In genomic region chr3:50591196-50591741, GRCh38 we compare ENCODE assay signal across 9 cellular contexts. TPM values are rescaled to one million over a fixed set of nuclear protein-coding genes. Genes with fewer than 3 reads are reported as not detected.
DNase-seq lines count a peak whose midpoint lies in the region; ATAC-seq and TF ChIP-seq lines count a peak whose summit lies in the region.
"Had no signal": no experiment of that assay in that cellular context is flagged by ENCODE, and none has a peak within 500 bp of the region (broad histone marks: within the 10 kb centered on the region; RNA-seq: fewer than 3 reads in every experiment).

No MANE protein-coding gene starts in this region.

- H3K4me1 ChIP-seq in IMR-90 (ENCODE audit: control insufficient read depth, insufficient read depth, low read length): no peaks in the 10 kb centered on the region; the same call in 1 of the 2 replicates
- peaks cover 29% of the 10 kb centered on the region in 2 donors for H3K4me1 ChIP-seq in duodenal mucosa (ENCODE audit: control insufficient read depth in 1 of 2, insufficient read depth in 2 of 2, low read length in 2 of 2)

- no peak overlapping the region for H3K14ac ChIP-seq in IMR-90 (replicated peaks; ENCODE audit: low read depth, low read length)

- CTCF ChIA-PET in IMR-90 (lab: Yijun Ruan, JAX): interaction anchor here (1.2 kb wide), 1 partner anchor 10 kb away, joined by 5 read pairs; no protein-coding TSS in a partner anchor

- no peaks in the 10 kb centered on the region for H4K20me1 ChIP-seq in IMR-90 (ENCODE audit: insufficient read depth, low read length)

- BruUV-seq in IMR-90 (replicated peaks; lab: Mats Ljungman, UMichigan): no TSS peak

- H2BK20ac ChIP-seq in IMR-90 (ENCODE audit: low read depth, low read length): no peak overlapping the region

- no peak overlapping the region for H3K18ac ChIP-seq in IMR-90 (ENCODE audit: low read depth, low read length)

- H4K5ac ChIP-seq in IMR-90 (ENCODE audit: low read depth, low read length): no peak overlapping the region

- H3K9me3 ChIP-seq in IMR-90 (ENCODE audit: control insufficient read depth, insufficient read depth, low read length) (no peaks in the 10 kb centered on the region), duodenal mucosa (ENCODE audit: control insufficient read depth in 1 of 2, low read length in 2 of 2) (no peaks in the 10 kb centered on the region)

- peaks cover 3 to 5% of the 10 kb centered on the region in 2 donors for H3K36me3 Mint-ChIP-seq in activated T-cell treated with anti-CD3 and anti-CD28 coated beads, Interleukin-2, amount 50 U/mL, for 72 hours (ENCODE audit: insufficient read depth in 2 of 2)
- H3K36me3 Mint-ChIP-seq in stimulated activated naive B cell treated with anti-CD40 and anti-IgM and Interleukin-4, amounts not matched to agents 10 μg/mL and 1 μg/mL and 100 μg/mL, for 72 hours: peaks cover 18 to 21% of the 10 kb centered on the region in 2 donors

- H3K9me1 ChIP-seq in IMR-90 (ENCODE audit: insufficient read depth, low read length): 0 out of 2 replicates have a peak, but pooled peaks cover 3% of the 10 kb centered on the region

- intact Hi-C loops in IMR-90 (cut with micrococcal nuclease): no loop called here

- no peak for TF ChIP-seq CTCF in IMR-90 (conservative IDR thresholded peaks at IDR 0.05; ENCODE audit: low read depth, low read length)

- H2BK5ac ChIP-seq in IMR-90 (ENCODE audit: low read depth, low read length, poor library complexity, severe bottlenecking): no peak overlapping the region

- H3K4me3 ChIP-seq in IMR-90 (ENCODE audit: insufficient read depth, low read depth, low read length) (no peak overlapping the region), duodenal mucosa (ENCODE audit: low read depth in 1 of 2, low read length in 2 of 2) (peak overlapping the region; percentile 26)

- no peaks in the 10 kb centered on the region for H3K9me3 Mint-ChIP-seq in activated T-cell treated with anti-CD3 and anti-CD28 coated beads, Interleukin-2, amount 50 U/mL, for 72 hours
- H3K9me3 Mint-ChIP-seq in stimulated activated naive B cell treated with anti-CD40 and anti-IgM and Interleukin-4, amounts not matched to agents 10 μg/mL and 1 μg/mL and 100 μg/mL, for 72 hours: no peaks in the 10 kb centered on the region

- TF ChIP-seq POLR2A in IMR-90 (IDR thresholded peaks at IDR 0.05; ENCODE audit: low read depth, low read length): no peak

- dilution Hi-C loops in IMR-90 (cut with HindIII; ENCODE audit: low sequenced_read_pairs, unreplicated experiment): no loop called here

- 91% methylated on average over 5 of the region's 9 CpGs; no CpG with 5 or more reads in 1 of the 2 experiments for WGBS in IMR-90 (ENCODE audit: extremely low coverage in 2 of 2, insufficient read length in 1 of 2), 2 experiments

- no peak for TF ChIP-seq RAD21 in IMR-90 (IDR thresholded peaks at IDR 0.05; ENCODE audit: low read length)

- no peak overlapping the region for H3K4me2 ChIP-seq in IMR-90 (ENCODE audit: low read depth, low read length)

- no peak overlapping the region for H2AK5ac ChIP-seq in IMR-90 (ENCODE audit: low read depth, low read length)

- H3K4ac ChIP-seq in IMR-90 (ENCODE audit: low read depth, low read length): 0 out of 2 replicates have a peak overlapping the region, but pooled peaks have one; percentile 9

- peak overlapping the region; percentile 40 for H2AK9ac ChIP-seq in IMR-90 (replicated peaks; ENCODE audit: low read depth, low read length, poor library complexity)

- H3K27me3 Mint-ChIP-seq in activated T-cell treated with anti-CD3 and anti-CD28 coated beads, Interleukin-2, amount 50 U/mL, for 72 hours (ENCODE audit: low read depth): no peaks in the 10 kb centered on the region
- H3K27me3 Mint-ChIP-seq in stimulated activated naive B cell treated with anti-CD40 and anti-IgM and Interleukin-4, amounts not matched to agents 10 μg/mL and 1 μg/mL and 100 μg/mL, for 72 hours: no peaks in the 10 kb centered on the region

- H3K9ac ChIP-seq in IMR-90 (ENCODE audit: low read depth, low read length): no peak overlapping the region
- H3K9ac ChIP-seq in duodenal mucosa (ENCODE audit: low read depth in 1 of 2, low read length in 2 of 2): peak overlapping the region; percentile 0 to 43

- no peak overlapping the region for H3K23ac ChIP-seq in IMR-90 (ENCODE audit: low read depth, low read length)

- in situ Hi-C loops in IMR-90 (cut with MboI; ENCODE audit: low sequenced_read_pairs): no loop called here

- no peak overlapping the region for H3K27ac ChIP-seq in IMR-90 (ENCODE audit: insufficient read depth, low read length)
- H3K27ac ChIP-seq in duodenal mucosa (ENCODE audit: low read depth, low read length): peak overlapping the region; percentile 30

- peaks cover 100% of the 10 kb centered on the region for H3K4me1 Mint-ChIP-seq in activated T-cell treated with anti-CD3 and anti-CD28 coated beads, Interleukin-2, amount 50 U/mL, for 72 hours (ENCODE audit: low read depth)
- peaks cover 45 to 82% of the 10 kb centered on the region in 2 donors for H3K4me1 Mint-ChIP-seq in stimulated activated naive B cell treated with anti-CD40 and anti-IgM and Interleukin-4, amounts not matched to agents 10 μg/mL and 1 μg/mL and 100 μg/mL, for 72 hours

- peak overlapping the region; percentile 97 for H3K27ac Mint-ChIP-seq in activated T-cell treated with anti-CD3 and anti-CD28 coated beads, Interleukin-2, amount 50 U/mL, for 72 hours
- peak overlapping the region; percentile 98 for H3K27ac Mint-ChIP-seq in stimulated activated naive B cell treated with anti-CD40 and anti-IgM and Interleukin-4, amounts not matched to agents 10 μg/mL and 1 μg/mL and 100 μg/mL, for 72 hours

- peak; percentile 8 to 12 for ATAC-seq in activated T-cell treated with anti-CD3 and anti-CD28 coated beads, Interleukin-2, amount 50 U/mL, for 72 hours (replicated peaks in 1 of 2)
- ATAC-seq in IMR-90 (ENCODE audit: low read depth): no peak
- peak; percentile 4 to 12 for ATAC-seq in stimulated activated naive B cell treated with anti-CD40 and anti-IgM and Interleukin-4, amounts not matched to agents 10 μg/mL and 1 μg/mL and 100 μg/mL, for 72 hours (replicated peaks)
- ATAC-seq in HG02588 (IDR thresholded peaks at IDR 0.05; ENCODE audit: unreplicated experiment): no peak

- POLR2A ChIA-PET in IMR-90 (lab: Charles Lee; ENCODE audit: unreplicated experiment): interaction anchor here (0.6 kb wide), 1 partner anchor 38 kb away, joined by 3 read pairs; no protein-coding TSS in a partner anchor

- no peak overlapping the region for H4K91ac ChIP-seq in IMR-90 (ENCODE audit: insufficient read depth, low read depth, low read length)

- H4K8ac ChIP-seq in IMR-90 (ENCODE audit: low read depth in 2 of 2, low read length in 2 of 2): no peak overlapping the region

- no peaks in the 10 kb centered on the region for H3K79me1 ChIP-seq in IMR-90 (ENCODE audit: low read depth in 1 of 2, low read length in 2 of 2)

- H3K27me3 ChIP-seq in IMR-90 (ENCODE audit: control insufficient read depth, insufficient read depth, low read length) (no peaks in the 10 kb centered on the region), duodenal mucosa (ENCODE audit: control insufficient read depth in 1 of 2, insufficient read depth in 2 of 2, low read length in 2 of 2) (no peaks in the 10 kb centered on the region)

- no peak for DNase-seq in activated T-cell treated with anti-CD3 and anti-CD28 coated beads, Interleukin-2, amount 50 U/mL, for 72 hours
- DNase-seq in activated T-cell treated with anti-CD3 and anti-CD28 coated beads, Interleukin-2, amount 50 U/mL, for 48 hours: no peak
- DNase-seq in IMR-90 (no peak), DMS153 (lab: John Stamatoyannopoulos, UW) (no peak), NCI-H748 (lab: John Stamatoyannopoulos, UW; ENCODE audit: unreplicated experiment) (no peak)
- DNase-seq in stimulated activated naive B cell treated with anti-CD40 and anti-IgM and Interleukin-4, amounts not matched to agents 10 μg/mL and 1 μg/mL and 100 μg/mL, for 72 hours: no peak
- DNase-seq: NCI-H1092 treated with DMSO at 0.1 percent for 48 hours had no signal

- H2AFZ ChIP-seq in IMR-90 (replicated peaks; ENCODE audit: low read length, poor library complexity): peak overlapping the region; percentile 64

- H3K56ac ChIP-seq in IMR-90 (ENCODE audit: extremely low read depth, insufficient read depth, low read length): no peak overlapping the region

- H2BK120ac ChIP-seq in IMR-90 (ENCODE audit: low read depth, low read length): no peak overlapping the region

- H3K36me3 ChIP-seq in IMR-90 (ENCODE audit: control insufficient read depth, insufficient read depth, low read length): no peaks in the 10 kb centered on the region
- H3K36me3 ChIP-seq in duodenal mucosa (ENCODE audit: control insufficient read depth in 1 of 2, insufficient read depth in 2 of 2, low read length in 2 of 2): no peaks in the 10 kb centered on the region

- H3K4me3 Mint-ChIP-seq in activated T-cell treated with anti-CD3 and anti-CD28 coated beads, Interleukin-2, amount 50 U/mL, for 72 hours: peak overlapping the region; percentile 71 to 78
- peak overlapping the region; percentile 63 to 65 for H3K4me3 Mint-ChIP-seq in stimulated activated naive B cell treated with anti-CD40 and anti-IgM and Interleukin-4, amounts not matched to agents 10 μg/mL and 1 μg/mL and 100 μg/mL, for 72 hours

- H2BK15ac ChIP-seq in IMR-90 (ENCODE audit: low read depth, low read length): no peak overlapping the region

RNA-seq across cellular contexts. Expression of gene CISH, which starts 20.3 kb away (rescaled TPM):
- total RNA-seq in activated T-cell treated with anti-CD3 and anti-CD28 coated beads, Interleukin-2, amount 50 U/mL, for 72 hours: 100 to 1,000 TPM; 242 to 271 TPM
- 0.83 and 0.90 TPM in 2 replicates for total RNA-seq in IMR-90 (2012; rRNA removed)
- 4.0 and 4.6 TPM in 2 replicates for polyA plus RNA-seq in IMR-90 (2012; rRNA removed)
- 2.3 and 5.7 TPM in 2 replicates for polyA plus RNA-seq in IMR-90 (2012; cell fraction: cytosol; rRNA removed)
- 3.0 and 6.5 TPM in 2 replicates for polyA plus RNA-seq in IMR-90 (2012; cell fraction: nucleus; rRNA removed; ENCODE audit: low replicate concordance)

RNA-seq across cellular contexts. Expression of gene HEMK1, which starts 21.9 kb away (rescaled TPM):
- 10 to 100 TPM; 54.5 to 64.6 TPM for total RNA-seq in activated T-cell treated with anti-CD3 and anti-CD28 coated beads, Interleukin-2, amount 50 U/mL, for 72 hours
- total RNA-seq in IMR-90 (2012; rRNA removed): 12.5 and 17.2 TPM in 2 replicates
- polyA plus RNA-seq in IMR-90 (2012; rRNA removed): 20.6 and 20.8 TPM in 2 replicates
- 15.0 and 16.7 TPM in 2 replicates for polyA plus RNA-seq in IMR-90 (2012; cell fraction: cytosol; rRNA removed)
- 99.7 and 105 TPM in 2 replicates for polyA plus RNA-seq in IMR-90 (2012; cell fraction: nucleus; rRNA removed; ENCODE audit: low replicate concordance)

RNA-seq across cellular contexts. Expression of gene C3orf18, which starts 23.7 kb away (rescaled TPM):
- 10 to 100 TPM; 22.7 to 32.5 TPM for total RNA-seq in activated T-cell treated with anti-CD3 and anti-CD28 coated beads, Interleukin-2, amount 50 U/mL, for 72 hours
- 6.8 and 6.9 TPM in 2 replicates for total RNA-seq in IMR-90 (2012; rRNA removed)
- 10.6 and 10.9 TPM in 2 replicates for polyA plus RNA-seq in IMR-90 (2012; rRNA removed)
- polyA plus RNA-seq in IMR-90 (2012; cell fraction: cytosol; rRNA removed): 9.5 and 9.9 TPM in 2 replicates
- 29.0 and 30.6 TPM in 2 replicates for polyA plus RNA-seq in IMR-90 (2012; cell fraction: nucleus; rRNA removed; ENCODE audit: low replicate concordance)

RNA-seq across cellular contexts. Expression of gene MAPKAPK3, which starts 25.7 kb away (rescaled TPM):
- total RNA-seq in activated T-cell treated with anti-CD3 and anti-CD28 coated beads, Interleukin-2, amount 50 U/mL, for 72 hours: 100 to 1,000 TPM; 116 to 129 TPM
- total RNA-seq in IMR-90 (2012; rRNA removed): 48.3 and 57.2 TPM in 2 replicates
- 38.3 and 43.8 TPM in 2 replicates for polyA plus RNA-seq in IMR-90 (2012; rRNA removed)
- 29.7 and 33.1 TPM in 2 replicates for polyA plus RNA-seq in IMR-90 (2012; cell fraction: cytosol; rRNA removed)
- polyA plus RNA-seq in IMR-90 (2012; cell fraction: nucleus; rRNA removed; ENCODE audit: low replicate concordance): 23.5 and 28.3 TPM in 2 replicates

Comparison
In these comparisons a context has a peak if more than half of its experiments do, and no peak if none do; other contexts are left out.
1. ATAC-seq: peak in activated T-cell treated with anti-CD3 and anti-CD28 coated beads, Interleukin-2, amount 50 U/mL, for 72 hours (2 of 2) and stimulated activated naive B cell treated with anti-CD40 and anti-IgM and Interleukin-4, amounts not matched to agents 10 μg/mL and 1 μg/mL and 100 μg/mL, for 72 hours (2 of 2); none in IMR-90 (single experiment) and HG02588 (single experiment).
2. RNA of gene CISH, which starts 20.3 kb away (total RNA-seq): 242 to 271 TPM in activated T-cell treated with anti-CD3 and anti-CD28 coated beads, Interleukin-2, amount 50 U/mL, for 72 hours; 0.83 to 0.90 TPM in IMR-90; every median in the first group is over 100 times any median in the second.